Comparison of ENCODE assay signal across 8 cellular contexts in the genomic region with DNA sequence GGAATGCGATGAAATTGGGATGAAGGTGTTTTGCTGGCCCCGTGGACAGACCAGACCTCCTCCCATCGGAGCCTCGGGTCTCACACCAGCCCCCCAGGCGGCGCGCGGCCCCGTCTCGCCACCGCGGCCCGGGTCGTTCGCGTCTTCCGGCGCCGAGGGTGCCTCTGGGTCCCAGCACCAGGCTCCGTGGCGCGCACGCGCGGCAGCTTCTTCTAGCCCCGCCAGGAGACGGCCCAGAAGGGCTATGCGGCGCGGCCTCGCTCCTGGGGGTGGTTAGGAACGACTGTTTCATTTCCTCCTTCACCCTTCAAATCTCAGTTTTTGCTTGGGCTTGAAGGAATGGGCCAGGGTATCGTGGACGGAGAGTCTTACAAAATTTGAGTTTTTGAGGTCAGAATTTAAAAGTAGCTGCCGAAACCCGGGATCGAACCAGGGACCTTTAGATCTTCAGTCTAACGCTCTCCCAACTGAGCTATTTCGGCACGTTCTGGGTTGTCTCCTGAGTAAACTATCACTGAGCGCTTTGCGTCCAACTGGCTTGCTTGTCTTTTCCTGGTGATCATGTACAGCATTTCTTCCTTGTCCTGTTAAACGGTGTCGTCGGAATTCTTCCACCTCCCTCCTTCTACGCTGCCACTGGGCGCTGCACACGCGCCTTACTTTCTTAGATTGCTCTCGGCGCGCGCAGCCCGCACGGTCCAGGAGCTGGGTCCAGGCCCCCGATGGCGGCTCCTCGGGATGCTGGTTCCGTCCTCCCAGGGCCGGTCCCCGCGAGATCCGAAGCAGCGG. TPM values are rescaled to one million over a fixed set of nuclear protein-coding genes. Genes with fewer than 3 reads are reported as not detected.
A peak's percentile ranks its signal among the peaks of the same experiment; 100 is the strongest.
DNase-seq lines count a peak whose midpoint lies in the region; ATAC-seq and TF ChIP-seq lines count a peak whose summit lies in the region.

No MANE protein-coding gene starts in this region.

- H3K9me3 ChIP-seq in adipocyte (ENCODE audit: control insufficient read depth, low read length), result no peaks in the 10 kb centered on the region
- peaks cover 2% of the 10 kb centered on the region for H3K9me3 ChIP-seq in trophoblast cell (ENCODE audit: insufficient read depth, low read depth, low read length)
- no peaks in the 10 kb centered on the region for H3K9me3 ChIP-seq in transverse colon

- TF ChIP-seq POLR2A in transverse colon (IDR thresholded peaks at IDR 0.05), result peak; percentile 38

- peaks cover 5% of the 10 kb centered on the region for H3K79me2 ChIP-seq in trophoblast cell (ENCODE audit: control insufficient read depth, insufficient read depth, low read length, poor library complexity)

- H3K18ac ChIP-seq in trophoblast cell (ENCODE audit: low read length), result peak overlapping the region; percentile 54

- peak overlapping the region; percentile 80 for H4K8ac ChIP-seq in trophoblast cell (ENCODE audit: low read depth, low read length)

- no peak overlapping the region for H3K4ac ChIP-seq in trophoblast cell (ENCODE audit: low read depth, low read length)

- peak overlapping the region; percentile 36 for H3K14ac ChIP-seq in trophoblast cell (ENCODE audit: low read length)

- H2BK5ac ChIP-seq in trophoblast cell (ENCODE audit: low read depth, low read length, poor library complexity), result peak overlapping the region; percentile 13

- no peak for TF ChIP-seq EP300 in transverse colon (IDR thresholded peaks at IDR 0.05; ENCODE audit: low read depth)

- H4K91ac ChIP-seq in trophoblast cell (ENCODE audit: low read depth, low read length), result peak overlapping the region; percentile 48

- no peak for TF ChIP-seq CTCF in GM12864 (IDR thresholded peaks at IDR 0.05; ENCODE audit: low read depth, low read length, missing control alignments)
- TF ChIP-seq CTCF in transverse colon (IDR thresholded peaks at IDR 0.05), result peak in 2 of 5 experiments; percentile 15 to 50

- no peak overlapping the region for H2AK5ac ChIP-seq in trophoblast cell (ENCODE audit: low read length)

- H2BK12ac ChIP-seq in trophoblast cell (ENCODE audit: low read length), result peak overlapping the region; percentile 23

- peak; percentile 91 for DNase-seq in GM12864 (ENCODE audit: low read depth)
- peak; percentile 99 to 100 (median 100) for DNase-seq in NCI-H1417 (lab: John Stamatoyannopoulos, UW)
- DNase-seq in SW 1271 (lab: John Stamatoyannopoulos, UW), result peak; percentile 91 to 93
- DNase-seq in adipocyte (ENCODE audit: low read depth), result peak; percentile 97
- DNase-seq in cardiac septum (ENCODE audit: low spot score), result peak; percentile 92
- peak; percentile 95 to 97 for DNase-seq in trophoblast cell
- peak; percentile 93 for DNase-seq in transverse colon

- H3K4me1 ChIP-seq in adipocyte (ENCODE audit: control insufficient read depth, insufficient read depth, low read length) (peaks cover 10% of the 10 kb centered on the region), trophoblast cell (ENCODE audit: control insufficient read depth in 1 of 2, insufficient read depth in 2 of 2, low read length in 2 of 2) (peaks cover 13 to 14% of the 10 kb centered on the region in 2 experiments), transverse colon (peaks cover 0 to 10% (median 7%) of the 10 kb centered on the region in 4 donors)

- peak overlapping the region; percentile 87 for H3K27ac ChIP-seq in trophoblast cell (ENCODE audit: low read depth, low read length)
- H3K27ac ChIP-seq in transverse colon, result peak overlapping the region; percentile 87 to 95 (median 93)

- peak overlapping the region; percentile 28 for H2BK120ac ChIP-seq in trophoblast cell (ENCODE audit: insufficient read depth, low read length, poor library complexity)

- H3K23ac ChIP-seq in trophoblast cell (ENCODE audit: low read length), result no peak overlapping the region

- intact Hi-C loops in cardiac septum (cut with DNase I), result loop anchor here (2.0 kb wide), 1 partner anchor 51 kb away; the partner anchor contains the start of gene GPR180
- intact Hi-C loops in transverse colon (cut with DNase I; ENCODE audit: low total_unique reads), result no loop called here

- H3K79me1 ChIP-seq in trophoblast cell (ENCODE audit: low read length), result peaks cover 7% of the 10 kb centered on the region

- no peaks in the 10 kb centered on the region for H3K36me3 ChIP-seq in adipocyte (ENCODE audit: control insufficient read depth, insufficient read depth, low read length, severe bottlenecking)
- H3K36me3 ChIP-seq in trophoblast cell (ENCODE audit: control insufficient read depth in 1 of 2, insufficient read depth in 2 of 2, low read length in 2 of 2), result no peaks in the 10 kb centered on the region
- no peaks in the 10 kb centered on the region for H3K36me3 ChIP-seq in transverse colon

- H3K9ac ChIP-seq in adipocyte (ENCODE audit: low read length), result peak overlapping the region; percentile 94
- H3K9ac ChIP-seq in trophoblast cell (ENCODE audit: low read length), result peak overlapping the region; percentile 16

- H4K12ac ChIP-seq in trophoblast cell (ENCODE audit: low read depth, low read length), result peak overlapping the region; percentile 68

- WGBS in trophoblast cell (ENCODE audit: extremely low coverage, insufficient coverage, insufficient read length), result no CpG with 5 or more reads among the region's 64 CpGs
- 1% methylated on average over 15 to 53 of the region's 64 CpGs for WGBS in transverse colon (ENCODE audit: low coverage in 1 of 2), 2 donors

- peak overlapping the region; percentile 82 for H3K4me2 ChIP-seq in trophoblast cell (ENCODE audit: low read length)

- ATAC-seq in HG02678 (IDR thresholded peaks at IDR 0.05; ENCODE audit: unreplicated experiment), result peak; percentile 88

- H2AFZ ChIP-seq in trophoblast cell (ENCODE audit: insufficient read depth, low read length, poor library complexity), result peak overlapping the region; percentile 95

- H3K4me3 ChIP-seq in GM12864 (ENCODE audit: low read depth, low read length) (peak overlapping the region; percentile 71), adipocyte (ENCODE audit: low read length) (peak overlapping the region; percentile 88), trophoblast cell (ENCODE audit: low read depth, low read length) (peak overlapping the region; percentile 77), transverse colon (peak overlapping the region; percentile 47 to 70 (median 54))

- in situ Hi-C loops in transverse colon (cut with MboI; ENCODE audit: low pct_ligation_motif_present in 1 of 4, low pct_unique_long_range_greater_than_20kb in 1 of 4, low sequenced_read_pairs in 3 of 4), result no loop called here

- H3K27me3 ChIP-seq in adipocyte (replicated peaks; ENCODE audit: control insufficient read depth, insufficient read depth, low read length) (no peaks in the 10 kb centered on the region), trophoblast cell (ENCODE audit: insufficient read depth, low read length) (no peaks in the 10 kb centered on the region), transverse colon (no peaks in the 10 kb centered on the region)

RNA-seq across cellular contexts. Expression of gene TGDS, which starts 46.5 kb away (rescaled TPM):
- total RNA-seq in cardiac septum, result 4.9 TPM
- polyA plus RNA-seq in trophoblast cell (2013), result 5.9 and 6.8 TPM in 2 replicates
- 10 to 100 TPM in 2 of 4 donors, 1 to 10 TPM in 2; 3.0 to 20.2 (median 9.6) TPM for total RNA-seq in transverse colon

RNA-seq across cellular contexts. Expression of gene GPR180, which starts 52.2 kb away (rescaled TPM):
- total RNA-seq in cardiac septum (1.8 TPM), transverse colon (1 to 10 TPM in 3 of 4 donors, under 1 TPM in 1; 0.37 to 4.9 (median 2.3) TPM)
- polyA plus RNA-seq in trophoblast cell (2013), result 2.9 TPM in 2 replicates

Comparison
In these comparisons a context has a peak if more than half of its experiments do, and no peak if none do; other contexts are left out.
1. Peak in every context shown above with its lines: DNase-seq, ATAC-seq, H3K4me3 ChIP-seq and H3K27ac ChIP-seq.